8 cellular contexts compared by ENCODE assay signal in genomic region chr10:87660484-87661133, GRCh38. TPM values are rescaled to one million over a fixed set of nuclear protein-coding genes. Genes with fewer than 3 reads are reported as not detected.
DNase-seq lines count a peak whose midpoint lies in the region; TF ChIP-seq lines count a peak whose summit lies in the region.

No MANE protein-coding gene starts in this region.

- H3K4me3 ChIP-seq in Jurkat, Clone E6-1 (ENCODE audit: low read length), result peak overlapping the region; percentile 42
- peak overlapping the region; percentile 56 for H3K4me3 ChIP-seq in lower leg skin (ENCODE audit: low read depth, poor library complexity, severe bottlenecking)

- H3K4me1 Mint-ChIP-seq in MCF 10A (ENCODE audit: insufficient read depth, unreplicated experiment), result peaks cover 4% of the 10 kb centered on the region
- H3K4me1 Mint-ChIP-seq in type B pancreatic cell (ENCODE audit: unreplicated experiment), result peaks cover 26% of the 10 kb centered on the region

- CTCF ChIA-PET in MCF 10A (lab: Yijun Ruan, JAX), result interaction anchor here (0.6 to 9.8 kb wide), 6 partner anchors 10 to 850 kb away, joined by 3 to 102 read pairs (median 4); no protein-coding TSS in a partner anchor

- peak; percentile 60 for DNase-seq in AG08395 (ENCODE audit: low spot score)
- no peak for DNase-seq in Jurkat, Clone E6-1 (ENCODE audit: low read depth, low spot score)
- no peak for DNase-seq in MCF 10A (ENCODE audit: unreplicated experiment)
- peak in 1 of 2 donors; percentile 39 for DNase-seq in lower leg skin (ENCODE audit: low spot score in 2 of 2)
- DNase-seq in type B pancreatic cell (ENCODE audit: extremely low spot score, unreplicated experiment), result no peak
- no peak for DNase-seq in superior temporal gyrus (ENCODE audit: extremely low spot score)
- no peak for DNase-seq in NCI-H1105 treated with DMSO at 0.1 percent for 48 hours (lab: John Stamatoyannopoulos, UW)
- no peak for DNase-seq in GM19240 (ENCODE audit: insufficient read length, low spot score)

- no peaks in the 10 kb centered on the region for H3K36me3 Mint-ChIP-seq in MCF 10A (ENCODE audit: insufficient read depth, unreplicated experiment)
- no peaks in the 10 kb centered on the region for H3K36me3 Mint-ChIP-seq in type B pancreatic cell

- H3K4me3 Mint-ChIP-seq in MCF 10A (ENCODE audit: unreplicated experiment), result peak overlapping the region; percentile 71
- H3K4me3 Mint-ChIP-seq in type B pancreatic cell, result peak overlapping the region; percentile 90

- no peak for TF ChIP-seq POLR2A in lower leg skin (IDR thresholded peaks at IDR 0.05)

- POLR2A ChIA-PET in MCF 10A (lab: Yijun Ruan, JAX), result interaction anchor here (0.6 to 0.8 kb wide), 2 partner anchors 16 to 114 kb away, joined by 3 read pairs; no protein-coding TSS in a partner anchor

- H3K9me3 Mint-ChIP-seq in MCF 10A (ENCODE audit: unreplicated experiment) (no peaks in the 10 kb centered on the region), type B pancreatic cell (no peaks in the 10 kb centered on the region)

- H3K27ac Mint-ChIP-seq in MCF 10A (ENCODE audit: low read depth, unreplicated experiment) (no peak overlapping the region), type B pancreatic cell (peak overlapping the region; percentile 37)

- peaks cover 8% of the 10 kb centered on the region for H3K27me3 Mint-ChIP-seq in MCF 10A (ENCODE audit: insufficient read depth, unreplicated experiment)
- peaks cover 27% of the 10 kb centered on the region for H3K27me3 Mint-ChIP-seq in type B pancreatic cell

- BruUV-seq in MCF 10A (replicated peaks; lab: Mats Ljungman, UMichigan), result no TSS peak

- 35 to 43% methylated on average over 12 of the region's 12 CpGs for WGBS in lower leg skin, 2 donors

- TF ChIP-seq CTCF in MCF 10A (IDR thresholded peaks at IDR 0.05; ENCODE audit: unreplicated experiment) (no peak), lower leg skin (IDR thresholded peaks at IDR 0.05) (no peak), type B pancreatic cell (conservative IDR thresholded peaks at IDR 0.05) (no peak)

- intact Hi-C loops in MCF 10A (cut with micrococcal nuclease) (no loop called here), lower leg skin (cut with DNase I; ENCODE audit: low total_unique reads) (no loop called here)

RNA-seq across cellular contexts. Expression of gene PAPSS2, which starts 0.9 kb away (rescaled TPM):
- polyA plus RNA-seq in Jurkat, Clone E6-1 (2012; ENCODE audit: insufficient read depth, insufficient read length), result 6.0 TPM
- total RNA-seq in MCF 10A (2022) (1.0 and 1.4 TPM in 2 replicates), lower leg skin (1 to 10 TPM; 2.2 to 5.1 (median 4.5) TPM), type B pancreatic cell (ENCODE audit: low replicate concordance) (21.1 and 23.8 TPM in 2 replicates)
